ENCODE assay signal across 30 cellular contexts in genomic region chr3:54987719-54988118, GRCh38. TPM values are rescaled to one million over a fixed set of nuclear protein-coding genes. Genes with fewer than 3 reads are reported as not detected.
DNase-seq lines count a peak whose midpoint lies in the region; ATAC-seq and TF ChIP-seq lines count a peak whose summit lies in the region.
"Had no signal": no experiment of that assay in that cellular context is flagged by ENCODE, and none has a peak within 500 bp of the region (broad histone marks: within the 10 kb centered on the region; RNA-seq: fewer than 3 reads in every experiment).

No MANE protein-coding gene starts in this region.

- POLR2A ChIA-PET in SK-N-SH (lab: Yijun Ruan, JAX): no interaction called here

- TF ChIP-seq RAD21 in SK-N-SH (IDR thresholded peaks at IDR 0.05; ENCODE audit: low read length): no peak

- H3K4me3 ChIP-seq in SK-N-SH (ENCODE audit: low read depth in 2 of 2, low read length in 1 of 2) (no peak overlapping the region), SK-N-MC (no peak overlapping the region), mesenchymal stem cell (ENCODE audit: insufficient read depth in 1 of 2, low read depth in 1 of 2, low read length in 2 of 2) (no peak overlapping the region), osteoblast (ENCODE audit: insufficient read depth, low read length) (no peak overlapping the region)
- H3K4me3 ChIP-seq: ascending aorta, heart left ventricle, K562, right atrium auricular region had no signal

- TF ChIP-seq EP300 in SK-N-SH (IDR thresholded peaks at IDR 0.05; ENCODE audit: borderline replicate concordance in 1 of 2, low read depth in 1 of 2, low read length in 1 of 2): no peak

- H2AK5ac ChIP-seq in mesenchymal stem cell (ENCODE audit: low read length, severe bottlenecking): no peak overlapping the region

- H3K9me3 ChIP-seq in SK-N-SH (no peaks in the 10 kb centered on the region), SK-N-MC (ENCODE audit: low read depth, low read length) (no peaks in the 10 kb centered on the region), mesenchymal stem cell (ENCODE audit: control insufficient read depth, low read length) (no peaks in the 10 kb centered on the region), osteoblast (ENCODE audit: low read depth, low read length) (no peaks in the 10 kb centered on the region)
- H3K9me3 ChIP-seq: ascending aorta, heart left ventricle, right atrium auricular region had no signal

- H2BK15ac ChIP-seq in mesenchymal stem cell (ENCODE audit: low read depth, poor library complexity, severe bottlenecking): no peak overlapping the region

- no peak overlapping the region for H4K91ac ChIP-seq in mesenchymal stem cell (ENCODE audit: low read length)

- H3K23ac ChIP-seq in mesenchymal stem cell (ENCODE audit: low read length in 2 of 2): no peak overlapping the region

- no peaks in the 10 kb centered on the region for H3K79me1 ChIP-seq in mesenchymal stem cell (replicated peaks; ENCODE audit: low read length, poor library complexity, severe bottlenecking)

- H2BK120ac ChIP-seq in mesenchymal stem cell (ENCODE audit: low read depth, low read length): no peak overlapping the region

- H4K20me1 ChIP-seq in SK-N-SH (ENCODE audit: insufficient read depth) (no peaks in the 10 kb centered on the region), osteoblast (ENCODE audit: insufficient read depth, low read length) (no peaks in the 10 kb centered on the region)

- H3K27me3 ChIP-seq in SK-N-SH (ENCODE audit: insufficient read depth) (no peaks in the 10 kb centered on the region), mesenchymal stem cell (ENCODE audit: control insufficient read depth in 1 of 2, insufficient read depth in 1 of 2, low read length in 2 of 2) (no peaks in the 10 kb centered on the region), osteoblast (ENCODE audit: insufficient read depth, low read length) (no peaks in the 10 kb centered on the region)
- H3K27me3 ChIP-seq: ascending aorta, heart left ventricle, right atrium auricular region had no signal

- H3K18ac ChIP-seq in mesenchymal stem cell (ENCODE audit: low read depth in 1 of 2, low read length in 2 of 2): no peak overlapping the region

- no peak overlapping the region for H2AFZ ChIP-seq in SK-N-SH (ENCODE audit: low read depth)
- H2AFZ ChIP-seq in mesenchymal stem cell (ENCODE audit: low read depth, low read length): no peak overlapping the region
- no peak overlapping the region for H2AFZ ChIP-seq in osteoblast (ENCODE audit: low read length)
- H2AFZ ChIP-seq: parathyroid adenoma had no signal

- H3F3A ChIP-seq in SK-N-SH (replicated peaks; ENCODE audit: insufficient read depth): no peaks in the 10 kb centered on the region

- H3K27ac ChIP-seq in SK-N-SH (ENCODE audit: low read depth in 2 of 2, low read length in 1 of 2) (peak overlapping the region in 1 of 2 experiments; percentile 81; a peak in 2 of 4 replicates), SK-N-MC (peak overlapping the region; percentile 95; the same call in 1 of the 2 replicates), mesenchymal stem cell (ENCODE audit: low read length, poor library complexity, severe bottlenecking) (peak overlapping the region; percentile 11), osteoblast (ENCODE audit: low read depth, low read length) (no peak overlapping the region)
- H3K27ac ChIP-seq: ascending aorta had no signal

- WGBS in SK-N-SH (ENCODE audit: low lambda C conversion rate): 86% methylated on average over 4 of the region's 4 CpGs
- WGBS in mesenchymal stem cell: 70% methylated on average over 4 of the region's 4 CpGs

- no peaks in the 10 kb centered on the region for H3K36me3 ChIP-seq in SK-N-SH (replicated peaks in 1 of 2; ENCODE audit: control insufficient read depth in 1 of 2, insufficient read depth in 2 of 2, low read length in 1 of 2)
- H3K36me3 ChIP-seq in SK-N-MC (ENCODE audit: insufficient read depth, low read length): no peaks in the 10 kb centered on the region
- no peaks in the 10 kb centered on the region for H3K36me3 ChIP-seq in mesenchymal stem cell (ENCODE audit: control insufficient read depth in 1 of 2, insufficient read depth in 2 of 2, low read depth in 1 of 2, low read length in 2 of 2)
- no peaks in the 10 kb centered on the region for H3K36me3 ChIP-seq in osteoblast (ENCODE audit: insufficient read depth, low read length)
- H3K36me3 ChIP-seq: ascending aorta, heart left ventricle, right atrium auricular region had no signal

- DNase-seq in SK-N-SH (no peak), SK-N-MC (ENCODE audit: low read depth, low spot score) (no peak), mesenchymal stem cell (no peak), osteoblast (ENCODE audit: insufficient read length, low spot score, missing footprints) (no peak), GOT3 (lab: John Stamatoyannopoulos, UW) (no peak)
- DNase-seq: activated CD4-positive, alpha-beta memory T cell treated with anti-CD3 and anti-CD28 coated beads for 36 hours; activated naive CD8-positive, alpha-beta T cell treated with anti-CD3 and anti-CD28 coated beads for 36 hours; cerebellar nuclear complex; effector CD4-positive, alpha-beta T cell; heart left ventricle; left cardiac atrium; naive B cell; PC-3; stimulated activated CD4-positive, alpha-beta T cell treated with anti-CD3 and anti-CD28 coated beads, Interleukin-2, amount 100 ng/mL, for 48 hours; substantia nigra; T-cell had no signal

- H3K14ac ChIP-seq in mesenchymal stem cell (ENCODE audit: low read length in 2 of 2): no peak overlapping the region

- H3K9me2 ChIP-seq in SK-N-SH: no peaks in the 10 kb centered on the region

- TF ChIP-seq CTCF in SK-N-SH (IDR thresholded peaks at IDR 0.05) (no peak), osteoblast (IDR thresholded peaks at IDR 0.05; ENCODE audit: extremely low read depth, low read depth, low read length) (no peak)

- no peak overlapping the region for H3K9ac ChIP-seq in SK-N-SH
- no peak overlapping the region for H3K9ac ChIP-seq in SK-N-MC (ENCODE audit: insufficient read length)
- no peak overlapping the region for H3K9ac ChIP-seq in mesenchymal stem cell (ENCODE audit: low read length)
- H3K9ac ChIP-seq: parathyroid adenoma had no signal

- 0 out of 2 replicates have a peak overlapping the region, but pooled peaks have one; percentile 40 for H3K4me2 ChIP-seq in SK-N-SH
- no peak overlapping the region for H3K4me2 ChIP-seq in mesenchymal stem cell (ENCODE audit: low read length, poor library complexity, severe bottlenecking)
- H3K4me2 ChIP-seq in osteoblast (ENCODE audit: insufficient read depth, low read length): no peak overlapping the region

- CTCF ChIA-PET in SK-N-SH (lab: Yijun Ruan, JAX): no interaction called here

- H3K4ac ChIP-seq in mesenchymal stem cell (ENCODE audit: low read depth in 1 of 2, low read length in 2 of 2): no peak overlapping the region

- no peak overlapping the region for H2BK12ac ChIP-seq in mesenchymal stem cell (ENCODE audit: low read length in 2 of 2)

- H3K4me1 ChIP-seq in SK-N-SH (ENCODE audit: control insufficient read depth in 1 of 2, insufficient read depth in 2 of 2, low read depth in 1 of 2, low read length in 1 of 2) (peaks cover 7 to 16% of the 10 kb centered on the region in 2 experiments; a peak in 3 of 4 replicates), mesenchymal stem cell (ENCODE audit: control insufficient read depth, insufficient read depth, low read depth, low read length) (peaks cover 6% of the 10 kb centered on the region), osteoblast (ENCODE audit: insufficient read depth, low read length) (peaks cover 9% of the 10 kb centered on the region)
- H3K4me1 ChIP-seq: ascending aorta had no signal

- peak overlapping the region; percentile 15 for H2BK5ac ChIP-seq in mesenchymal stem cell (ENCODE audit: low read depth, low read length, poor library complexity, severe bottlenecking)

- H3K79me2 ChIP-seq in SK-N-SH (ENCODE audit: insufficient read depth) (no peaks in the 10 kb centered on the region), osteoblast (ENCODE audit: insufficient read depth, low read length) (no peaks in the 10 kb centered on the region)
- H3K79me2 ChIP-seq: parathyroid adenoma had no signal

- no peak overlapping the region for H4K8ac ChIP-seq in mesenchymal stem cell (ENCODE audit: low read length)

- no peak for ATAC-seq in SK-N-SH treated with all-trans-retinoic acid at 6 μM for 48 hours
- ATAC-seq in HG02763 (IDR thresholded peaks at IDR 0.05; ENCODE audit: unreplicated experiment): no peak
- no peak for ATAC-seq in HG03175 (IDR thresholded peaks at IDR 0.05; ENCODE audit: unreplicated experiment)
- ATAC-seq: activated CD4-positive, CD25-positive, alpha-beta regulatory T cell treated with anti-CD3 and anti-CD28 coated beads, Interleukin-2, amount 50 U/mL, for 24 hours; K562; PC-3; stimulated activated effector memory CD8-positive, alpha-beta T cell treated with anti-CD3 and anti-CD28 coated beads, Interleukin-12 subunit alpha, Interleukin-12 subunit beta, amount 100 ng/mL, for 72 hours; T-cell had no signal

TF ChIP-seq in SK-N-SH, 30 proteins besides CTCF, POLR2A, EP300 and RAD21:
- TF ChIP-seq EZH2phosphoT487 (IDR thresholded peaks at IDR 0.05; ENCODE audit: borderline replicate concordance, low read depth) (no peak), FOSL2 (IDR thresholded peaks at IDR 0.05; ENCODE audit: borderline replicate concordance, low read depth) (no peak), RFX5 (IDR thresholded peaks at IDR 0.05; ENCODE audit: low read length) (no peak)

TF ChIP-seq in SK-N-SH treated with all-trans-retinoic acid at 6 μM for 48 hours, 23 proteins besides CTCF, POLR2A, EP300 and RAD21 (continues in another document):
- TF ChIP-seq ESRRG (CRISPR knock-in tag; IDR thresholded peaks at IDR 0.05) (no peak), ISL1 (CRISPR knock-in tag; IDR thresholded peaks at IDR 0.05) (no peak), OSR1 (CRISPR knock-in tag; IDR thresholded peaks at IDR 0.05) (no peak)

RNA-seq across cellular contexts. Expression of gene LRTM1, which starts 59.9 kb away (rescaled TPM):
- 0.03 TPM in 1 of 2 replicates, not detected in the other for polyA plus RNA-seq in SK-N-SH (2012; rRNA removed)
- not detected in 2 replicates for polyA plus RNA-seq in SK-N-SH (2012; cell fraction: cytosol; rRNA removed)
- polyA plus RNA-seq in SK-N-SH (2012; cell fraction: nucleus; rRNA removed): not detected in 2 replicates
- 0.07 TPM for polyA plus RNA-seq in mesenchymal stem cell (2013, experiment 1 of 2)
- 0.12 TPM for polyA plus RNA-seq in mesenchymal stem cell (2013, experiment 2 of 2)
- total RNA-seq in osteoblast: not detected in 2 replicates
- total RNA-seq: activated CD4-positive, alpha-beta memory T cell treated with anti-CD3 and anti-CD28 coated beads for 36 hours; activated naive CD8-positive, alpha-beta T cell treated with anti-CD3 and anti-CD28 coated beads for 36 hours; ascending aorta; epithelial cell of proximal tubule; fibroblast of villous mesenchyme; heart left ventricle; K562; left cardiac atrium; PC-3; right atrium auricular region; Right ventricle myocardium inferior; T-cell; ureter had no signal
- polyA plus RNA-seq: BJ, heart left ventricle, K562 had no signal
